Comparison of ENCODE assay signal across 23 cellular contexts in genomic region chr11:38089728-38090127, GRCh38.
A peak's percentile ranks its signal among the peaks of the same experiment; 100 is the strongest.
DNase-seq lines count a peak whose midpoint lies in the region; ATAC-seq, FAIRE-seq and TF ChIP-seq lines count a peak whose summit lies in the region.
"Had no signal": no experiment of that assay in that cellular context is flagged by ENCODE, and none has a peak within 500 bp of the region (broad histone marks: within the 10 kb centered on the region; RNA-seq: fewer than 3 reads in every experiment).

No MANE protein-coding gene starts in this region.

- no peak for FAIRE-seq in keratinocyte (lab: Jason Lieb, UNC)
- FAIRE-seq: GM12891 had no signal

- POLR2A ChIA-PET in BJ (lab: Charles Lee) = no interaction called here

- CTCF ChIA-PET in BJ (lab: Yijun Ruan, JAX) = no interaction called here

- H3K4me3 ChIP-seq in BJ (ENCODE audit: low read depth, low read length) = no peak overlapping the region
- H3K4me3 ChIP-seq in brain microvascular endothelial cell (ENCODE audit: low read depth, low read length) = no peak overlapping the region
- H3K4me3 ChIP-seq in keratinocyte (ENCODE audit: control insufficient read depth in 2 of 3, extremely low read depth in 1 of 3, insufficient read depth in 2 of 3, low read depth in 1 of 3, low read length in 3 of 3) = no peak overlapping the region
- H3K4me3 ChIP-seq: breast epithelium, lower lobe of right lung, skin epidermis had no signal

- in situ Hi-C loops in brain microvascular endothelial cell (cut with HindIII; ENCODE audit: low pct_ligation_motif_present, low sequenced_read_pairs) = no loop called here
- in situ Hi-C loops in G401 (cut with HindIII; ENCODE audit: low sequenced_read_pairs) = no loop called here

- peak overlapping the region; percentile 21 for H3K27ac ChIP-seq in brain microvascular endothelial cell
- peak overlapping the region; percentile 15 for H3K27ac ChIP-seq in keratinocyte (ENCODE audit: control insufficient read depth, insufficient read depth, low read length)
- H3K27ac ChIP-seq: breast epithelium, lower lobe of right lung, skin epidermis had no signal

- ATAC-seq in HG03565 (IDR thresholded peaks at IDR 0.05; ENCODE audit: unreplicated experiment) = no peak
- no peak for ATAC-seq in GM18873 (IDR thresholded peaks at IDR 0.05; ENCODE audit: low FRiP score, unreplicated experiment)
- ATAC-seq: activated T-cell treated with anti-CD3 and anti-CD28 coated beads, Interleukin-2, amount 50 U/mL, for 4 hours; natural killer cell; T-cell had no signal

- H3K36me3 ChIP-seq in BJ (ENCODE audit: control insufficient read depth, insufficient read depth, low read length) (no peaks in the 10 kb centered on the region), brain microvascular endothelial cell (replicated peaks) (no peaks in the 10 kb centered on the region), keratinocyte (ENCODE audit: control insufficient read depth in 2 of 2, extremely low read depth in 1 of 2, insufficient read depth in 2 of 2, low read length in 2 of 2) (no peaks in the 10 kb centered on the region)
- H3K36me3 ChIP-seq: breast epithelium, lower lobe of right lung had no signal

- H2AFZ ChIP-seq in keratinocyte (ENCODE audit: control insufficient read depth, low read length) = no peak overlapping the region

- no peaks in the 10 kb centered on the region for H3K79me2 ChIP-seq in keratinocyte (ENCODE audit: control insufficient read depth, insufficient read depth, low read length)

- H3K27me3 ChIP-seq in BJ (ENCODE audit: control insufficient read depth, insufficient read depth, low read length) (no peaks in the 10 kb centered on the region), brain microvascular endothelial cell (replicated peaks) (no peaks in the 10 kb centered on the region), keratinocyte (ENCODE audit: control insufficient read depth, extremely low read depth, insufficient read depth, low read length) (no peaks in the 10 kb centered on the region)
- H3K27me3 ChIP-seq: breast epithelium had no signal

- peaks cover 2% of the 10 kb centered on the region for H3K9me3 ChIP-seq in keratinocyte (ENCODE audit: control insufficient read depth, low read depth, low read length)
- H3K9me3 ChIP-seq: lower lobe of right lung had no signal

- dilution Hi-C loops in keratinocyte (cut with MboI; ENCODE audit: extremely low pct_ligation_motif_present, low sequenced_read_pairs) = no loop called here

- H4K20me1 ChIP-seq in keratinocyte (ENCODE audit: control insufficient read depth, extremely low read depth, insufficient read depth, low read length) = no peaks in the 10 kb centered on the region

- no peak overlapping the region for H3K9ac ChIP-seq in keratinocyte (ENCODE audit: control insufficient read depth, extremely low read depth, insufficient read depth, low read length)

- H3K9me1 ChIP-seq in keratinocyte (ENCODE audit: control insufficient read depth, extremely low read depth, insufficient read depth, low read length) = no peaks in the 10 kb centered on the region

- DNase-seq in BJ (ENCODE audit: low read depth) (peak; percentile 2), NCI-H1048 (lab: John Stamatoyannopoulos, UW) (peak; percentile 46), brain microvascular endothelial cell (peak; percentile 81), keratinocyte (ENCODE audit: low read depth, low spot score) (peak; percentile 13), G401 (ENCODE audit: low spot score) (no peak), NCI-H187 treated with DMSO at 0.1 percent for 48 hours (lab: John Stamatoyannopoulos, UW) (no peak)
- DNase-seq: activated CD4-positive, alpha-beta memory T cell treated with anti-CD3 and anti-CD28 coated beads, Interleukin-2, amount 10 ng/mL, durations not matched to agents 7 days and 5 days; activated T-cell treated with anti-CD3 and anti-CD28 coated beads, Interleukin-2, amount 50 U/mL, for 4 hours; effector CD4-positive, alpha-beta T cell; GDM1; IMR-90; lower lobe of right lung; natural killer cell; RPMI8226; stimulated activated CD4-positive, alpha-beta T cell treated with anti-CD3 and anti-CD28 coated beads, Interleukin-4, amount 100 ng/mL, for 4 hours; stimulated activated CD8-positive, alpha-beta memory T cell treated with anti-CD3 and anti-CD28 coated beads, Interleukin-4, amount 100 ng/mL, for 48 hours; substantia nigra; T-cell had no signal

- no peaks in the 10 kb centered on the region for H3K4me1 ChIP-seq in keratinocyte (ENCODE audit: control insufficient read depth, extremely low read depth, insufficient read depth, low read length)
- H3K4me1 ChIP-seq: breast epithelium, lower lobe of right lung had no signal

- TF ChIP-seq CTCF in BJ (IDR thresholded peaks at IDR 0.05; ENCODE audit: insufficient read depth, low read depth, low read length) = no peak
- no peak for TF ChIP-seq CTCF in brain microvascular endothelial cell (IDR thresholded peaks at IDR 0.05; ENCODE audit: low read depth, low read length, missing control alignments)
- TF ChIP-seq CTCF in keratinocyte (optimal IDR thresholded peaks at IDR 0.05 in 1 of 3, IDR thresholded peaks at IDR 0.05 in 1 of 3, conservative IDR thresholded peaks at IDR 0.05 in 1 of 3; ENCODE audit: extremely low read depth in 1 of 3, insufficient read depth in 2 of 3, low read length in 3 of 3) = no peak

- H3K4me2 ChIP-seq in keratinocyte (ENCODE audit: control insufficient read depth, extremely low read depth, insufficient read depth, low read depth, low read length) = peak overlapping the region; percentile 1

Comparison
In these comparisons a context has a peak if more than half of its experiments do, and no peak if none do; other contexts are left out.
1. DNase-seq: peak in BJ (single experiment), NCI-H1048 (single experiment), brain microvascular endothelial cell (single experiment) and keratinocyte (single experiment); none in G401 (single experiment) and NCI-H187 treated with DMSO at 0.1 percent for 48 hours (single experiment).